Comparison of ENCODE assay signal across 19 cellular contexts in the genomic region with DNA sequence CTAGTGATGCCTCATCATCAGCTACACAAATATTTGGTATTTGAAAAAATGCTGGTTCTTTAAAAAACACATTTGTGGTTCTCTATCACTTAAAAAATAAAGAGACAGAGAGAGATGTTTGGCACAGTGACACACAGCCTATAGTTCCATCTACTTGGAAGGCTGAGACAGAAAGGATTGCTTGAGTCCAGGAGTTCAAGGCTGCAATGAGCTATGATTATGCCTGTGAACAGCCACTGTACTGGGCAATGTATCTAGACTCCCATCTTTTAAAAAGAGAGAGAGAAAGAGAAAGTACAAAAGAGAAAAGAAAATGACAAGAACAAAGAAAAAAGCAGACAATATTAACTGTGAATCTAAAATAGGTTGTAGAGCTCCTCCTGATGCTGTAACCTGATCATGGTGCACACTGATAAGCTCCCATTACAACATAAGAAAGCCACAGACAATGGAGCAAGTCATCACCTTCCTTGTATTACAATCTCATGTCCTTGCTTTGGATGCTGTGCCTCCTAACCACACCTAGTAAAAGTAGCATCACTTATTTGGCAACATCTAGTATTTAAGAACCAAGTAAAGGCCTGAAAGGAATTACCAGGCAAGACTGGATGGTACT. TPM values are rescaled to one million over a fixed set of nuclear protein-coding genes. Genes with fewer than 3 reads are reported as not detected.
DNase-seq lines count a peak whose midpoint lies in the region; ATAC-seq and TF ChIP-seq lines count a peak whose summit lies in the region.
"Had no signal": no experiment of that assay in that cellular context is flagged by ENCODE, and none has a peak within 500 bp of the region (broad histone marks: within the 10 kb centered on the region; RNA-seq: fewer than 3 reads in every experiment).

No MANE protein-coding gene starts in this region.

- H3K9me3 ChIP-seq in HEK293 (ENCODE audit: control insufficient read depth, insufficient read depth, low read depth, low read length) (no peaks in the 10 kb centered on the region), T-helper 17 cell (ENCODE audit: control insufficient read depth, low read length, poor library complexity, severe bottlenecking) (no peaks in the 10 kb centered on the region), upper lobe of right lung (no peaks in the 10 kb centered on the region)
- H3K9me3 ChIP-seq: adrenal gland, transverse colon had no signal

- POLR2A ChIA-PET in HEK293 (lab: Yijun Ruan, JAX) = interaction anchor here (0.6 to 1.7 kb wide), 2 partner anchors 36 to 41 kb away, joined by 4 to 8 read pairs; no protein-coding TSS in a partner anchor

- H3K36me3 ChIP-seq in HEK293 (ENCODE audit: control insufficient read depth in 2 of 2, insufficient read depth in 1 of 2, low read length in 2 of 2) (peaks cover 0 to 3% of the 10 kb centered on the region in 2 experiments; a peak in 2 of 3 replicates), upper lobe of right lung (peaks cover 22% of the 10 kb centered on the region)
- H3K36me3 ChIP-seq: adrenal gland had no signal

- H3K4me1 ChIP-seq in HEK293 (ENCODE audit: control insufficient read depth, insufficient read depth, low read length) = 0 out of 2 replicates have a peak, but pooled peaks cover 3% of the 10 kb centered on the region
- no peaks in the 10 kb centered on the region for H3K4me1 ChIP-seq in upper lobe of right lung
- H3K4me1 ChIP-seq in foreskin keratinocyte = no peaks in the 10 kb centered on the region
- H3K4me1 ChIP-seq: BLaER1 treated with 17β-estradiol and CSF1 and Interleukin-3, amounts not matched to agents 10 nM and 100 nM had no signal

- H3K36me3 Mint-ChIP-seq in T-helper 17 cell (ENCODE audit: low read depth) = peaks cover 3% of the 10 kb centered on the region

- DNase-seq in EH (ENCODE audit: low read depth) (peak; percentile 20), T-helper 17 cell (no peak), fibroblast of the aortic adventitia (ENCODE audit: low read depth) (peak; percentile 70), NCI-H446 (lab: John Stamatoyannopoulos, UW) (no peak), upper lobe of right lung (no peak), foreskin keratinocyte (no peak)
- DNase-seq in stimulated activated CD4-positive, alpha-beta T cell treated with anti-CD3 and anti-CD28 coated beads, Interleukin-12 subunit alpha, Interleukin-12 subunit beta, amount 100 ng/mL, for 4 hours = no peak
- DNase-seq: activated CD8-positive, alpha-beta T cell treated with anti-CD3 and anti-CD28 coated beads for 36 hours; adrenal gland; DMS53; NCI-H1048; NCI-H446 treated with DMSO at 0.1 percent for 48 hours; transverse colon had no signal

- peak overlapping the region; percentile 53 for H3K27ac Mint-ChIP-seq in T-helper 17 cell
- H3K27ac Mint-ChIP-seq: activated CD8-positive, alpha-beta T cell treated with anti-CD3 and anti-CD28 coated beads for 36 hours; stimulated activated memory B cell treated with anti-CD40 and anti-IgM and Interleukin-4, amounts not matched to agents 10 μg/mL and 1 μg/mL and 100 μg/mL, for 72 hours had no signal

- H3K4me3 Mint-ChIP-seq in T-helper 17 cell = no peak overlapping the region
- H3K4me3 Mint-ChIP-seq: activated CD8-positive, alpha-beta T cell treated with anti-CD3 and anti-CD28 coated beads for 36 hours; stimulated activated memory B cell treated with anti-CD40 and anti-IgM and Interleukin-4, amounts not matched to agents 10 μg/mL and 1 μg/mL and 100 μg/mL, for 72 hours had no signal

- TF ChIP-seq CTCF in HEK293 (tag by site-specific recombination; IDR thresholded peaks at IDR 0.05) (no peak), fibroblast of the aortic adventitia (IDR thresholded peaks at IDR 0.05; ENCODE audit: insufficient read depth, low read length) (no peak), upper lobe of right lung (IDR thresholded peaks at IDR 0.05) (no peak), foreskin keratinocyte (conservative IDR thresholded peaks at IDR 0.05) (no peak)

- H3K4me3 ChIP-seq in HEK293 (ENCODE audit: low read depth, low read length) (no peak overlapping the region), fibroblast of the aortic adventitia (ENCODE audit: low read depth, low read length) (no peak overlapping the region), upper lobe of right lung (no peak overlapping the region)
- H3K4me3 ChIP-seq: adrenal gland; BLaER1 treated with 17β-estradiol and CSF1 and Interleukin-3, amounts not matched to agents 10 nM and 100 nM; skin epidermis; transverse colon had no signal

- CTCF ChIA-PET in HEK293 (lab: Yijun Ruan, JAX) = no interaction called here

- ATAC-seq in T-helper 17 cell (no peak), upper lobe of right lung (no peak), foreskin keratinocyte (no peak)
- ATAC-seq: activated CD8-positive, alpha-beta T cell treated with anti-CD3 and anti-CD28 coated beads for 36 hours; stimulated activated memory B cell treated with anti-CD40 and anti-IgM and Interleukin-4, amounts not matched to agents 10 μg/mL and 1 μg/mL and 100 μg/mL, for 72 hours had no signal

- H3K27me3 Mint-ChIP-seq in T-helper 17 cell = no peaks in the 10 kb centered on the region
- H3K27me3 Mint-ChIP-seq: activated CD8-positive, alpha-beta T cell treated with anti-CD3 and anti-CD28 coated beads for 36 hours; stimulated activated memory B cell treated with anti-CD40 and anti-IgM and Interleukin-4, amounts not matched to agents 10 μg/mL and 1 μg/mL and 100 μg/mL, for 72 hours had no signal

- intact Hi-C loops in upper lobe of right lung (cut with DNase I) = no loop called here

- H3K27me3 ChIP-seq in upper lobe of right lung = no peaks in the 10 kb centered on the region
- H3K27me3 ChIP-seq in foreskin keratinocyte = no peaks in the 10 kb centered on the region
- H3K27me3 ChIP-seq: adrenal gland; BLaER1 treated with 17β-estradiol and CSF1 and Interleukin-3, amounts not matched to agents 10 nM and 100 nM; transverse colon had no signal

- H3K27ac ChIP-seq in HEK293 (ENCODE audit: extremely low read depth, low read depth, low read length) = no peak overlapping the region
- no peak overlapping the region for H3K27ac ChIP-seq in upper lobe of right lung
- H3K27ac ChIP-seq in foreskin keratinocyte = no peak overlapping the region
- H3K27ac ChIP-seq: adrenal gland; BLaER1 treated with 17β-estradiol and CSF1 and Interleukin-3, amounts not matched to agents 10 nM and 100 nM; epithelial cell of prostate; skin epidermis; transverse colon; VCaP had no signal

- peaks cover 13% of the 10 kb centered on the region for H3K4me1 Mint-ChIP-seq in T-helper 17 cell

TF ChIP-seq in HEK293, 187 proteins besides CTCF, POLR2A, EP300 and RAD21 (continues in another document):
- TF ChIP-seq, protein P1, sequence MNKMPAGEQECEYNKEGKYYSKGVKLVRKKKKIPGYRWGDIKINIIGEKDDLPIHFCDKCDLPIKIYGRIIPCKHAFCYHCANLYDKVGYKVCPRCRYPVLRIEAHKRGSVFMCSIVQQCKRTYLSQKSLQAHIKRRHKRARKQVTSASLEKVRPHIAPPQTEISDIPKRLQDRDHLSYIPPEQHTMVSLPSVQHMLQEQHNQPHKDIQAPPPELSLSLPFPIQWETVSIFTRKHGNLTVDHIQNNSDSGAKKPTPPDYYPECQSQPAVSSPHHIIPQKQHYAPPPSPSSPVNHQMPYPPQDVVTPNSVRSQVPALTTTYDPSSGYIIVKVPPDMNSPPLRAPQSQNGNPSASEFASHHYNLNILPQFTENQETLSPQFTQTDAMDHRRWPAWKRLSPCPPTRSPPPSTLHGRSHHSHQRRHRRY (tag by site-specific recombination; IDR thresholded peaks at IDR 0.05) = no peak
- TF ChIP-seq GFI1B (tag by site-specific recombination; IDR thresholded peaks at IDR 0.05) (no peak), ZNF140 (tag by site-specific recombination; IDR thresholded peaks at IDR 0.05) (no peak), ZNF707 (tag by site-specific recombination; IDR thresholded peaks at IDR 0.05) (no peak), ZNF626 (tag by site-specific recombination; IDR thresholded peaks at IDR 0.05) (no peak), ZNF792 (tag by site-specific recombination; IDR thresholded peaks at IDR 0.05) (no peak), ZNF837 (tag by site-specific recombination; IDR thresholded peaks at IDR 0.05) (no peak), ZNF654 (tag by site-specific recombination; IDR thresholded peaks at IDR 0.05; ENCODE audit: low read depth) (no peak), ZNF184 (tag by site-specific recombination; IDR thresholded peaks at IDR 0.05) (no peak), ZNF48 (tag by site-specific recombination; IDR thresholded peaks at IDR 0.05) (no peak), BCL11B (tag by site-specific recombination; IDR thresholded peaks at IDR 0.05; ENCODE audit: low read depth) (no peak), PRDM1 (tag by site-specific recombination; IDR thresholded peaks at IDR 0.05) (peak; percentile 93), ZNF521 (tag by site-specific recombination; IDR thresholded peaks at IDR 0.05) (no peak), ZNF239 (tag by site-specific recombination; IDR thresholded peaks at IDR 0.05) (no peak)
- TF ChIP-seq, protein P2, sequence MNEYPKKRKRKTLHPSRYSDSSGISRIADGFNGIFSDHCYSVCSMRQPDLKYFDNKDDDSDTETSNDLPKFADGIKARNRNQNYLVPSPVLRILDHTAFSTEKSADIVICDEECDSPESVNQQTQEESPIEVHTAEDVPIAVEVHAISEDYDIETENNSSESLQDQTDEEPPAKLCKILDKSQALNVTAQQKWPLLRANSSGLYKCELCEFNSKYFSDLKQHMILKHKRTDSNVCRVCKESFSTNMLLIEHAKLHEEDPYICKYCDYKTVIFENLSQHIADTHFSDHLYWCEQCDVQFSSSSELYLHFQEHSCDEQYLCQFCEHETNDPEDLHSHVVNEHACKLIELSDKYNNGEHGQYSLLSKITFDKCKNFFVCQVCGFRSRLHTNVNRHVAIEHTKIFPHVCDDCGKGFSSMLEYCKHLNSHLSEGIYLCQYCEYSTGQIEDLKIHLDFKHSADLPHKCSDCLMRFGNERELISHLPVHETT (tag by site-specific recombination; IDR thresholded peaks at IDR 0.05) = no peak
- TF ChIP-seq, protein P3, sequence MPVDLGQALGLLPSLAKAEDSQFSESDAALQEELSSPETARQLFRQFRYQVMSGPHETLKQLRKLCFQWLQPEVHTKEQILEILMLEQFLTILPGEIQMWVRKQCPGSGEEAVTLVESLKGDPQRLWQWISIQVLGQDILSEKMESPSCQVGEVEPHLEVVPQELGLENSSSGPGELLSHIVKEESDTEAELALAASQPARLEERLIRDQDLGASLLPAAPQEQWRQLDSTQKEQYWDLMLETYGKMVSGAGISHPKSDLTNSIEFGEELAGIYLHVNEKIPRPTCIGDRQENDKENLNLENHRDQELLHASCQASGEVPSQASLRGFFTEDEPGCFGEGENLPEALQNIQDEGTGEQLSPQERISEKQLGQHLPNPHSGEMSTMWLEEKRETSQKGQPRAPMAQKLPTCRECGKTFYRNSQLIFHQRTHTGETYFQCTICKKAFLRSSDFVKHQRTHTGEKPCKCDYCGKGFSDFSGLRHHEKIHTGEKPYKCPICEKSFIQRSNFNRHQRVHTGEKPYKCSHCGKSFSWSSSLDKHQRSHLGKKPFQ (tag by site-specific recombination; IDR thresholded peaks at IDR 0.05) = no peak

RNA-seq across cellular contexts. Expression of a gene that starts 31.7 kb away (rescaled TPM):
- total RNA-seq in T-helper 17 cell (10 to 100 TPM; 80.6 to 89.7 TPM), fibroblast of the aortic adventitia (ENCODE audit: low replicate concordance) (80.1 and 157 TPM in 2 replicates), upper lobe of right lung (191 TPM), foreskin keratinocyte (154 and 174 TPM in 2 replicates)
- 97.5 and 98.3 TPM in 2 replicates for polyA plus RNA-seq in foreskin keratinocyte

Comparison
In these comparisons a context has a peak if more than half of its experiments do, and no peak if none do; other contexts are left out.
1. DNase-seq: peak in EH (single experiment) and fibroblast of the aortic adventitia (single experiment); none in T-helper 17 cell (0 of 3), NCI-H446 (0 of 2), stimulated activated CD4-positive, alpha-beta T cell treated with anti-CD3 and anti-CD28 coated beads, Interleukin-12 subunit alpha, Interleukin-12 subunit beta, amount 100 ng/mL, for 4 hours (single experiment), upper lobe of right lung (single experiment) and foreskin keratinocyte (0 of 2).